Comparison of ENCODE assay signal across 8 cellular contexts in genomic region chr17:43576563-43577229, GRCh38. TPM values are rescaled to one million over a fixed set of nuclear protein-coding genes. Genes with fewer than 3 reads are reported as not detected.
DNase-seq lines count a peak whose midpoint lies in the region; ATAC-seq and TF ChIP-seq lines count a peak whose summit lies in the region.

No MANE protein-coding gene starts in this region.

- H3K27me3 Mint-ChIP-seq in activated naive CD4-positive, alpha-beta T cell treated with anti-CD3 and anti-CD28 coated beads for 36 hours (ENCODE audit: low read depth): no peaks in the 10 kb centered on the region
- H3K27me3 Mint-ChIP-seq in progenitor cell of endocrine pancreas: no peaks in the 10 kb centered on the region

- no peaks in the 10 kb centered on the region; the same call in 1 of the 2 replicates for H3K36me3 ChIP-seq in MG63

- ATAC-seq in SK-N-SH treated with all-trans-retinoic acid at 6 μM for 48 hours: peak; percentile 89
- ATAC-seq in Right ventricle myocardium inferior: peak; percentile 71
- ATAC-seq in HG03045 (IDR thresholded peaks at IDR 0.05; ENCODE audit: unreplicated experiment): no peak
- no peak for ATAC-seq in HG03457 (IDR thresholded peaks at IDR 0.05; ENCODE audit: unreplicated experiment)

- no peak overlapping the region for H3K4me3 ChIP-seq in MG63

- H3K4me1 Mint-ChIP-seq in activated naive CD4-positive, alpha-beta T cell treated with anti-CD3 and anti-CD28 coated beads for 36 hours (ENCODE audit: low read depth): peaks cover 15% of the 10 kb centered on the region
- H3K4me1 Mint-ChIP-seq in progenitor cell of endocrine pancreas (ENCODE audit: low read depth): peaks cover 65% of the 10 kb centered on the region

- TF ChIP-seq CTCF in progenitor cell of endocrine pancreas (IDR thresholded peaks at IDR 0.05; ENCODE audit: unreplicated experiment): peak; percentile 96

- H3K27me3 ChIP-seq in MG63: no peaks in the 10 kb centered on the region

- H3K9me3 ChIP-seq in MG63: no peaks in the 10 kb centered on the region

- CTCF ChIA-PET in activated naive CD4-positive, alpha-beta T cell treated with anti-CD3 and anti-CD28 coated beads for 36 hours (lab: Charles Lee): interaction anchor here (0.6 to 3.8 kb wide), 45 partner anchors 9 to 288 kb away, joined by 3 to 21 read pairs (median 4); partner anchors contain the start of gene ETV4

- no peak overlapping the region for H3K27ac Mint-ChIP-seq in activated naive CD4-positive, alpha-beta T cell treated with anti-CD3 and anti-CD28 coated beads for 36 hours
- H3K27ac Mint-ChIP-seq in progenitor cell of endocrine pancreas: no peak overlapping the region

- intact Hi-C loops in activated naive CD4-positive, alpha-beta T cell treated with anti-CD3 and anti-CD28 coated beads for 36 hours (cut with micrococcal nuclease): loop anchor here (1.0 to 2.0 kb wide), 2 partner anchors 98 to 184 kb away; no protein-coding TSS in a partner anchor
- intact Hi-C loops in Right ventricle myocardium inferior (cut with DNase I): loop anchor here (1.0 to 5.0 kb wide), 2 partner anchors 98 to 186 kb away; no protein-coding TSS in a partner anchor

- H3K4me3 Mint-ChIP-seq in activated naive CD4-positive, alpha-beta T cell treated with anti-CD3 and anti-CD28 coated beads for 36 hours: no peak overlapping the region
- H3K4me3 Mint-ChIP-seq in progenitor cell of endocrine pancreas (ENCODE audit: low read depth): no peak overlapping the region

- DNase-seq in EL (peak; percentile 76), MG63 (peak; percentile 66), Right ventricle myocardium inferior (ENCODE audit: missing footprints) (peak; percentile 72), progenitor cell of endocrine pancreas (ENCODE audit: low spot score, unreplicated experiment) (peak; percentile 67)
- peak; percentile 78 for DNase-seq in activated naive CD4-positive, alpha-beta T cell treated with anti-CD3 and anti-CD28 coated beads for 36 hours

- H3K36me3 Mint-ChIP-seq in activated naive CD4-positive, alpha-beta T cell treated with anti-CD3 and anti-CD28 coated beads for 36 hours (ENCODE audit: low read depth): no peaks in the 10 kb centered on the region
- no peaks in the 10 kb centered on the region for H3K36me3 Mint-ChIP-seq in progenitor cell of endocrine pancreas (ENCODE audit: insufficient read depth)

- H3K9me3 Mint-ChIP-seq in activated naive CD4-positive, alpha-beta T cell treated with anti-CD3 and anti-CD28 coated beads for 36 hours: no peaks in the 10 kb centered on the region
- H3K9me3 Mint-ChIP-seq in progenitor cell of endocrine pancreas (ENCODE audit: low read depth): no peaks in the 10 kb centered on the region

TF ChIP-seq in SK-N-SH treated with all-trans-retinoic acid at 6 μM for 48 hours, 23 proteins besides CTCF, POLR2A, EP300 and RAD21:
- TF ChIP-seq TCF4 (CRISPR knock-in tag; IDR thresholded peaks at IDR 0.05; ENCODE audit: borderline replicate concordance): no peak
- no peak for TF ChIP-seq ZFP3 (CRISPR knock-in tag; IDR thresholded peaks at IDR 0.05)
- TF ChIP-seq BACH2 (CRISPR knock-in tag; IDR thresholded peaks at IDR 0.05; ENCODE audit: borderline replicate concordance): no peak
- no peak for TF ChIP-seq ZNF8 (CRISPR knock-in tag; IDR thresholded peaks at IDR 0.05)
- TF ChIP-seq ISL1 (CRISPR knock-in tag; IDR thresholded peaks at IDR 0.05): no peak
- TF ChIP-seq, protein P1, sequence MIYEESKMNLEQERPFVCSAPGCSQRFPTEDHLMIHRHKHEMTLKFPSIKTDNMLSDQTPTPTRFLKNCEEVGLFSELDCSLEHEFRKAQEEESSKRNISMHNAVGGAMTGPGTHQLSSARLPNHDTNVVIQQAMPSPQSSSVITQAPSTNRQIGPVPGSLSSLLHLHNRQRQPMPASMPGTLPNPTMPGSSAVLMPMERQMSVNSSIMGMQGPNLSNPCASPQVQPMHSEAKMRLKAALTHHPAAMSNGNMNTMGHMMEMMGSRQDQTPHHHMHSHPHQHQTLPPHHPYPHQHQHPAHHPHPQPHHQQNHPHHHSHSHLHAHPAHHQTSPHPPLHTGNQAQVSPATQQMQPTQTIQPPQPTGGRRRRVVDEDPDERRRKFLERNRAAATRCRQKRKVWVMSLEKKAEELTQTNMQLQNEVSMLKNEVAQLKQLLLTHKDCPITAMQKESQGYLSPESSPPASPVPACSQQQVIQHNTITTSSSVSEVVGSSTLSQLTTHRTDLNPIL (CRISPR knock-in tag; IDR thresholded peaks at IDR 0.05; ENCODE audit: low read depth): no peak
- TF ChIP-seq OSR1 (CRISPR knock-in tag; IDR thresholded peaks at IDR 0.05): no peak
- TF ChIP-seq ZFP30 (CRISPR knock-in tag; IDR thresholded peaks at IDR 0.05): no peak
- TF ChIP-seq GLIS3 (CRISPR knock-in tag; IDR thresholded peaks at IDR 0.05): no peak
- no peak for TF ChIP-seq ZNF70 (CRISPR knock-in tag; IDR thresholded peaks at IDR 0.05)
- no peak for TF ChIP-seq RARB (CRISPR knock-in tag; IDR thresholded peaks at IDR 0.05)
- TF ChIP-seq ESRRG (CRISPR knock-in tag; IDR thresholded peaks at IDR 0.05): no peak
- TF ChIP-seq TOX (CRISPR knock-in tag; IDR thresholded peaks at IDR 0.05; ENCODE audit: borderline replicate concordance): no peak
- TF ChIP-seq TSHZ2 (CRISPR knock-in tag; IDR thresholded peaks at IDR 0.05): no peak
- no peak for TF ChIP-seq PATZ1 (CRISPR knock-in tag; IDR thresholded peaks at IDR 0.05; ENCODE audit: borderline replicate concordance)
- TF ChIP-seq CSRNP3 (CRISPR knock-in tag; IDR thresholded peaks at IDR 0.05): no peak

RNA-seq across cellular contexts. Expression of gene ETV4, which starts 30.6 kb away (rescaled TPM):
- 2.4 and 4.5 TPM in 2 replicates for total RNA-seq in MG63 (2014; rRNA removed; shearing (Covaris generic); ENCODE audit: low replicate concordance)
- 1 to 10 TPM; 1.4 to 1.9 TPM for total RNA-seq in activated naive CD4-positive, alpha-beta T cell treated with anti-CD3 and anti-CD28 coated beads for 36 hours
- 0.41 TPM for total RNA-seq in Right ventricle myocardium inferior
- total RNA-seq in progenitor cell of endocrine pancreas: 79.5 and 84.3 TPM in 2 replicates

Comparison
In these comparisons a context has a peak if more than half of its experiments do, and no peak if none do; other contexts are left out.
1. ATAC-seq: peak in SK-N-SH treated with all-trans-retinoic acid at 6 μM for 48 hours (single experiment) and Right ventricle myocardium inferior (single experiment); none in HG03045 (single experiment) and HG03457 (single experiment).
2. RNA of gene ETV4, which starts 30.6 kb away (total RNA-seq): 79.5 to 84.3 TPM in progenitor cell of endocrine pancreas; 2.4 to 4.5 TPM in MG63, 1.4 to 1.9 TPM in activated naive CD4-positive, alpha-beta T cell treated with anti-CD3 and anti-CD28 coated beads for 36 hours and 0.41 TPM in Right ventricle myocardium inferior (single experiment); every median in the first group is over 10 times any median in the second.
3. Peak in every context shown above with its lines, with median percentiles within 50 percentile points of each other: DNase-seq.